Comparison of ENCODE assay signal across 8 cellular contexts in genomic region chr3:38139191-38139590, GRCh38. TPM values are rescaled to one million over a fixed set of nuclear protein-coding genes. Genes with fewer than 3 reads are reported as not detected.
DNase-seq lines count a peak whose midpoint lies in the region; ATAC-seq and TF ChIP-seq lines count a peak whose summit lies in the region.

No MANE protein-coding gene starts in this region.

- DNase-seq in GM12864 (ENCODE audit: low read depth) (no peak), SJSA1 (ENCODE audit: low read depth in 1 of 2, low spot score in 2 of 2) (no peak), fibroblast of pulmonary artery (ENCODE audit: low read depth) (no peak), retinal pigment epithelial cell (ENCODE audit: low read depth) (no peak), NCI-H1092 treated with DMSO at 0.1 percent for 48 hours (lab: John Stamatoyannopoulos, UW) (no peak), dermis blood vessel endothelial cell (no peak)

- H3K27me3 ChIP-seq in SJSA1 (replicated peaks) = no peaks in the 10 kb centered on the region

- ATAC-seq in GM19452 (IDR thresholded peaks at IDR 0.05; ENCODE audit: unreplicated experiment) (no peak), HG02798 (IDR thresholded peaks at IDR 0.05; ENCODE audit: poor library complexity, unreplicated experiment) (no peak)

- H3K36me3 ChIP-seq in SJSA1 = peaks cover 19% of the 10 kb centered on the region

- H3K4me1 ChIP-seq in SJSA1 (replicated peaks) = peaks cover 20% of the 10 kb centered on the region

- H3K4me3 ChIP-seq in GM12864 (ENCODE audit: low read depth, low read length) (peak overlapping the region; percentile 71), SJSA1 (peak overlapping the region; percentile 83), fibroblast of pulmonary artery (replicated peaks; ENCODE audit: low read depth, low read length) (peak overlapping the region; percentile 83), retinal pigment epithelial cell (ENCODE audit: low read length) (peak overlapping the region; percentile 69)

- TF ChIP-seq CTCF in GM12864 (IDR thresholded peaks at IDR 0.05; ENCODE audit: low read depth, low read length, missing control alignments) (no peak), fibroblast of pulmonary artery (IDR thresholded peaks at IDR 0.05; ENCODE audit: low read length, missing control alignments) (no peak), retinal pigment epithelial cell (conservative IDR thresholded peaks at IDR 0.05; ENCODE audit: low read depth, low read length) (no peak)

- H3K9me3 ChIP-seq in SJSA1 (replicated peaks) = no peaks in the 10 kb centered on the region

- H3K27ac ChIP-seq in SJSA1 = no peak overlapping the region

RNA-seq across cellular contexts. Expression of gene MYD88, which starts 0.7 kb away (rescaled TPM):
- 4.4 and 5.2 TPM in 2 replicates for total RNA-seq in SJSA1 (2014; rRNA removed; shearing (Covaris generic))
- 29.3 and 29.9 TPM in 2 replicates for total RNA-seq in dermis blood vessel endothelial cell

RNA-seq across cellular contexts. Expression of gene ACAA1, which starts 2.3 kb away (rescaled TPM):
- total RNA-seq in SJSA1 (2014; rRNA removed; shearing (Covaris generic)) = 10.0 and 16.3 TPM in 2 replicates
- 27.2 and 42.5 TPM in 2 replicates for total RNA-seq in dermis blood vessel endothelial cell

RNA-seq across cellular contexts. Expression of gene OXSR1, which starts 26.1 kb away (rescaled TPM):
- total RNA-seq in SJSA1 (2014; rRNA removed; shearing (Covaris generic)) = 30.1 and 37.3 TPM in 2 replicates
- 35.2 and 41.2 TPM in 2 replicates for total RNA-seq in dermis blood vessel endothelial cell
